Comparison of ENCODE assay signal across 12 cellular contexts in genomic region chr6:42140756-42141602, GRCh38. TPM values are rescaled to one million over a fixed set of nuclear protein-coding genes. Genes with fewer than 3 reads are reported as not detected.
DNase-seq lines count a peak whose midpoint lies in the region; ATAC-seq and TF ChIP-seq lines count a peak whose summit lies in the region.
"Had no signal": no experiment of that assay in that cellular context is flagged by ENCODE, and none has a peak within 500 bp of the region (broad histone marks: within the 10 kb centered on the region; RNA-seq: fewer than 3 reads in every experiment).

No MANE protein-coding gene starts in this region.

- 68 to 71% methylated on average over 9 of the region's 9 CpGs for WGBS in upper lobe of left lung, 2 donors

- no TSS peak for BruUV-seq in A673 (replicated peaks; lab: Mats Ljungman, UMichigan)

- in situ Hi-C loops in ACHN (cut with HindIII; ENCODE audit: low pct_ligation_motif_present, low pct_unique_long_range_greater_than_20kb, low sequenced_read_pairs), result no loop called here

- POLR2A ChIA-PET in A673 (lab: Charles Lee; ENCODE audit: low non-redundant PET), result no interaction called here

- intact Hi-C loops in colonic mucosa (cut with DNase I) (loop anchor here (5.0 kb wide), 1 partner anchor 44 kb away; no protein-coding TSS in a partner anchor), A673 (cut with micrococcal nuclease; ENCODE audit: unreplicated experiment) (no loop called here)

- H3K4me3 ChIP-seq in colonic mucosa (peak overlapping the region; percentile 64), upper lobe of left lung (peak overlapping the region in 3 of 4 donors; percentile 55 to 58 (median 56)), A673 (ENCODE audit: low read depth, low read length, poor library complexity, severe bottlenecking) (no peak overlapping the region)

- peaks cover 40% of the 10 kb centered on the region for H3K27me3 Mint-ChIP-seq in activated T-cell treated with anti-CD3 and anti-CD28 coated beads, Interleukin-2, amount 50 U/mL, for 72 hours (ENCODE audit: low read depth)
- peaks cover 10% of the 10 kb centered on the region for H3K27me3 Mint-ChIP-seq in memory B cell

- no peak for DNase-seq in activated T-cell treated with anti-CD3 and anti-CD28 coated beads, Interleukin-2, amount 50 U/mL, for 72 hours
- DNase-seq in activated T-cell treated with anti-CD3 and anti-CD28 coated beads for 4 hours (no peak), colonic mucosa (peak; percentile 44), memory B cell (ENCODE audit: low spot score in 2 of 2) (no peak), upper lobe of left lung (no peak), medulla oblongata (ENCODE audit: extremely low spot score) (no peak), A673 (ENCODE audit: low spot score) (no peak), ACHN (no peak)
- DNase-seq: NCI-H524, WERI-Rb-1 had no signal

- CTCF ChIA-PET in A673 (lab: Charles Lee), result no interaction called here

- no peaks in the 10 kb centered on the region for H3K36me3 Mint-ChIP-seq in activated T-cell treated with anti-CD3 and anti-CD28 coated beads, Interleukin-2, amount 50 U/mL, for 72 hours (ENCODE audit: insufficient read depth in 2 of 2)
- no peaks in the 10 kb centered on the region for H3K36me3 Mint-ChIP-seq in memory B cell
- H3K36me3 Mint-ChIP-seq: activated naive CD4-positive, alpha-beta T cell treated with anti-CD3 and anti-CD28 coated beads, Interleukin-2, amount 50 U/mL, for 72 hours had no signal

- H3K36me3 ChIP-seq in colonic mucosa (no peaks in the 10 kb centered on the region), upper lobe of left lung (no peaks in the 10 kb centered on the region), A673 (ENCODE audit: insufficient read depth, low read length, poor library complexity, severe bottlenecking) (no peaks in the 10 kb centered on the region)
- H3K36me3 ChIP-seq: WERI-Rb-1 had no signal

- TF ChIP-seq EP300 in upper lobe of left lung (IDR thresholded peaks at IDR 0.05), result no peak

- H3K27me3 ChIP-seq in colonic mucosa, result peaks cover 6% of the 10 kb centered on the region
- peaks cover 0 to 10% (median 4%) of the 10 kb centered on the region in 4 donors for H3K27me3 ChIP-seq in upper lobe of left lung
- no peaks in the 10 kb centered on the region for H3K27me3 ChIP-seq in A673 (replicated peaks; ENCODE audit: insufficient read depth, low read depth, low read length, poor library complexity)

- peak overlapping the region; percentile 82 to 93 for H3K9ac ChIP-seq in colonic mucosa (ENCODE audit: low read depth in 2 of 2, low read length in 2 of 2)

- peak overlapping the region; percentile 18 to 27 for H3K4me3 Mint-ChIP-seq in activated T-cell treated with anti-CD3 and anti-CD28 coated beads, Interleukin-2, amount 50 U/mL, for 72 hours
- peak overlapping the region; percentile 11 for H3K4me3 Mint-ChIP-seq in memory B cell

- H3K27ac ChIP-seq in colonic mucosa, result peak overlapping the region; percentile 85
- H3K27ac ChIP-seq in upper lobe of left lung, result peak overlapping the region; percentile 71 to 86 (median 81)
- no peak overlapping the region for H3K27ac ChIP-seq in A673 (ENCODE audit: low read depth, low read length, poor library complexity, severe bottlenecking)
- H3K27ac ChIP-seq: WERI-Rb-1 had no signal

- H3K4me1 Mint-ChIP-seq in activated T-cell treated with anti-CD3 and anti-CD28 coated beads, Interleukin-2, amount 50 U/mL, for 72 hours (ENCODE audit: low read depth), result peaks cover 17% of the 10 kb centered on the region
- H3K4me1 Mint-ChIP-seq in memory B cell, result peaks cover 24% of the 10 kb centered on the region

- no peak overlapping the region for H3K27ac Mint-ChIP-seq in activated T-cell treated with anti-CD3 and anti-CD28 coated beads, Interleukin-2, amount 50 U/mL, for 72 hours
- no peak overlapping the region for H3K27ac Mint-ChIP-seq in memory B cell
- H3K27ac Mint-ChIP-seq: activated naive CD4-positive, alpha-beta T cell treated with anti-CD3 and anti-CD28 coated beads, Interleukin-2, amount 50 U/mL, for 72 hours had no signal

- H3K9me3 ChIP-seq in colonic mucosa (no peaks in the 10 kb centered on the region), upper lobe of left lung (no peaks in the 10 kb centered on the region), A673 (ENCODE audit: low read depth, low read length, poor library complexity, severe bottlenecking) (no peaks in the 10 kb centered on the region)

- TF ChIP-seq CTCF in colonic mucosa (IDR thresholded peaks at IDR 0.05), result no peak
- TF ChIP-seq CTCF in upper lobe of left lung (IDR thresholded peaks at IDR 0.05), result no peak
- no peak for TF ChIP-seq CTCF in A673 (conservative IDR thresholded peaks at IDR 0.05; ENCODE audit: low read depth, low read length)

- H3K4me1 ChIP-seq in colonic mucosa (peaks cover 17% of the 10 kb centered on the region), upper lobe of left lung (peaks cover 12 to 32% (median 25%) of the 10 kb centered on the region in 4 donors), A673 (ENCODE audit: insufficient read depth, low read length, poor library complexity, severe bottlenecking) (peaks cover 29% of the 10 kb centered on the region)

- no peaks in the 10 kb centered on the region for H3K9me3 Mint-ChIP-seq in activated T-cell treated with anti-CD3 and anti-CD28 coated beads, Interleukin-2, amount 50 U/mL, for 72 hours
- H3K9me3 Mint-ChIP-seq in memory B cell, result no peaks in the 10 kb centered on the region
- H3K9me3 Mint-ChIP-seq: activated naive CD4-positive, alpha-beta T cell treated with anti-CD3 and anti-CD28 coated beads, Interleukin-2, amount 50 U/mL, for 72 hours had no signal

- no peak for TF ChIP-seq POLR2A in upper lobe of left lung (IDR thresholded peaks at IDR 0.05)

- ATAC-seq in activated T-cell treated with anti-CD3 and anti-CD28 coated beads, Interleukin-2, amount 50 U/mL, for 72 hours (replicated peaks in 1 of 2), result no peak
- no peak for ATAC-seq in memory B cell (ENCODE audit: low read depth)
- peak in 1 of 2 donors; percentile 56 for ATAC-seq in upper lobe of left lung (ENCODE audit: low FRiP score in 2 of 2)
- ATAC-seq: activated naive CD4-positive, alpha-beta T cell treated with anti-CD3 and anti-CD28 coated beads, Interleukin-2, amount 50 U/mL, for 72 hours had no signal

RNA-seq across cellular contexts. Expression of gene C6orf132, which starts 1.4 kb away (rescaled TPM):
- total RNA-seq in activated T-cell treated with anti-CD3 and anti-CD28 coated beads, Interleukin-2, amount 50 U/mL, for 72 hours, result under 1 TPM; 0.26 to 0.65 TPM
- total RNA-seq in colonic mucosa (10 to 100 TPM; 35.1 to 42.3 TPM), upper lobe of left lung (10 to 100 TPM in 5 of 6 donors, 1 to 10 TPM in 1; 9.4 to 26.3 (median 17.0) TPM), A673 (2021) (0.04 and 0.15 TPM in 2 replicates)

RNA-seq across cellular contexts. Expression of gene GUCA1A, which starts 32.2 kb away (rescaled TPM):
- total RNA-seq in activated T-cell treated with anti-CD3 and anti-CD28 coated beads, Interleukin-2, amount 50 U/mL, for 72 hours, result under 1 TPM; 0.14 to 0.21 TPM
- total RNA-seq in colonic mucosa (not detected), upper lobe of left lung (not detected), A673 (2021) (not detected in 2 replicates)
- total RNA-seq: posterior vena cava had no signal

RNA-seq across cellular contexts. Expression of gene GUCA1B, which starts 53.8 kb away (rescaled TPM):
- total RNA-seq in activated T-cell treated with anti-CD3 and anti-CD28 coated beads, Interleukin-2, amount 50 U/mL, for 72 hours, result 1 to 10 TPM; 4.8 to 6.5 TPM
- total RNA-seq in colonic mucosa (1 to 10 TPM in 1 of 2 donors, under 1 TPM in 1; 0.80 to 1.4 TPM), upper lobe of left lung (10 to 100 TPM in 1 of 6 donors, 1 to 10 TPM in 3, under 1 TPM in 1, not detected in 1; 0.76 to 10.5 (median 1.3) TPM), A673 (2021) (1.7 and 2.0 TPM in 2 replicates)
